Comparison of ENCODE assay signal across 8 cellular contexts in genomic region chr1:27659497-27660299, GRCh38. TPM values are rescaled to one million over a fixed set of nuclear protein-coding genes. Genes with fewer than 3 reads are reported as not detected.
DNase-seq lines count a peak whose midpoint lies in the region; ATAC-seq and TF ChIP-seq lines count a peak whose summit lies in the region.

No MANE protein-coding gene starts in this region.

- H3K27ac ChIP-seq in VCaP = peak overlapping the region; percentile 30; the same call in 1 of the 2 replicates
- H3K27ac ChIP-seq in iPS-20b (ENCODE audit: low read length) = no peak overlapping the region
- peak overlapping the region; percentile 82 for H3K27ac ChIP-seq in skeletal muscle tissue (ENCODE audit: low read depth, low read length)

- BruUV-seq in MCF 10A (replicated peaks; lab: Mats Ljungman, UMichigan) = no TSS peak

- no peaks in the 10 kb centered on the region for H3K9me3 Mint-ChIP-seq in MCF 10A (ENCODE audit: unreplicated experiment)

- DNase-seq in NCI-H2081 (lab: John Stamatoyannopoulos, UW) (peak; percentile 67 to 75), MCF 10A (ENCODE audit: unreplicated experiment) (peak; percentile 78), cortex of kidney (lab: John Stamatoyannopoulos, UW) (no peak)

- H3K9ac ChIP-seq in iPS-20b (ENCODE audit: low read depth, low read length) = peak overlapping the region; percentile 2; the same call in 1 of the 2 replicates
- peak overlapping the region; percentile 45 to 73 (median 72) for H3K9ac ChIP-seq in skeletal muscle tissue (ENCODE audit: low read depth in 1 of 3, low read length in 3 of 3)

- H3K36me3 ChIP-seq in iPS-20b (ENCODE audit: insufficient read depth, low read depth, low read length) = no peaks in the 10 kb centered on the region
- H3K36me3 ChIP-seq in skeletal muscle tissue (ENCODE audit: control insufficient read depth in 3 of 3, insufficient read depth in 3 of 3, low read length in 3 of 3) = no peaks in the 10 kb centered on the region

- H3K4me1 Mint-ChIP-seq in MCF 10A (ENCODE audit: insufficient read depth, unreplicated experiment) = peaks cover 45% of the 10 kb centered on the region

- TF ChIP-seq CTCF in VCaP (conservative IDR thresholded peaks at IDR 0.05) = no peak
- no peak for TF ChIP-seq CTCF in MCF 10A (IDR thresholded peaks at IDR 0.05; ENCODE audit: unreplicated experiment)

- no peaks in the 10 kb centered on the region for H3K27me3 Mint-ChIP-seq in MCF 10A (ENCODE audit: insufficient read depth, unreplicated experiment)

- H3K36me3 Mint-ChIP-seq in MCF 10A (ENCODE audit: insufficient read depth, unreplicated experiment) = no peaks in the 10 kb centered on the region

- peak overlapping the region; percentile 89 for H3K27ac Mint-ChIP-seq in MCF 10A (ENCODE audit: low read depth, unreplicated experiment)

- H3K27me3 ChIP-seq in iPS-20b (ENCODE audit: insufficient read depth, low read length) (peaks cover 13% of the 10 kb centered on the region; the same call in 1 of the 2 replicates), skeletal muscle tissue (ENCODE audit: control insufficient read depth in 3 of 3, insufficient read depth in 3 of 3, low read length in 3 of 3) (no peaks in the 10 kb centered on the region)

- ATAC-seq in GM18502 (IDR thresholded peaks at IDR 0.05; ENCODE audit: poor library complexity, unreplicated experiment) (peak; percentile 72), HG02885 (IDR thresholded peaks at IDR 0.05; ENCODE audit: poor library complexity, unreplicated experiment) (peak; percentile 77)

- intact Hi-C loops in MCF 10A (cut with micrococcal nuclease) = loop anchor here (5.0 kb wide), 2 partner anchors 102 to 362 kb away; no protein-coding TSS in a partner anchor

- CTCF ChIA-PET in MCF 10A (lab: Yijun Ruan, JAX) = interaction anchor here (0.5 to 3.8 kb wide), 8 partner anchors 10 to 363 kb away, joined by 3 to 160 read pairs (median 4); no protein-coding TSS in a partner anchor

- POLR2A ChIA-PET in MCF 10A (lab: Yijun Ruan, JAX) = interaction anchor here (0.8 to 1.7 kb wide), 3 partner anchors 10 to 170 kb away, joined by 3 to 13 read pairs (median 4); partner anchors contain the start of gene WASF2

- H3K4me3 Mint-ChIP-seq in MCF 10A (ENCODE audit: unreplicated experiment) = peak overlapping the region; percentile 73

- H3K4me3 ChIP-seq in iPS-20b (ENCODE audit: low read length) = peak overlapping the region; percentile 64
- peak overlapping the region; percentile 47 to 72 (median 70) for H3K4me3 ChIP-seq in skeletal muscle tissue (ENCODE audit: low read length in 3 of 3)

- H3K4me1 ChIP-seq in iPS-20b (ENCODE audit: insufficient read depth, low read length) (peaks cover 17% of the 10 kb centered on the region), skeletal muscle tissue (ENCODE audit: control insufficient read depth in 3 of 3, insufficient read depth in 3 of 3, low read length in 3 of 3) (peaks cover 34 to 36% (median 35%) of the 10 kb centered on the region in 3 donors)

- H3K9me3 ChIP-seq in iPS-20b (ENCODE audit: insufficient read depth, low read depth, low read length) = no peaks in the 10 kb centered on the region
- no peaks in the 10 kb centered on the region for H3K9me3 ChIP-seq in skeletal muscle tissue (ENCODE audit: control insufficient read depth in 3 of 3, low read length in 3 of 3)

RNA-seq across cellular contexts. Expression of gene IFI6, which starts 12.3 kb away (rescaled TPM):
- total RNA-seq in MCF 10A (2022) = 3.8 and 5.8 TPM in 2 replicates
- 90.8 TPM for total RNA-seq in skeletal muscle tissue

RNA-seq across cellular contexts. Expression of gene FGR, which starts 24.7 kb away (rescaled TPM):
- total RNA-seq in MCF 10A (2022) (not detected in 2 replicates), skeletal muscle tissue (2.6 TPM)

RNA-seq across cellular contexts. Expression of gene AHDC1, which starts 55.8 kb away (rescaled TPM):
- 18.4 and 25.2 TPM in 2 replicates for total RNA-seq in MCF 10A (2022)
- total RNA-seq in skeletal muscle tissue = 19.8 TPM

Comparison
In these comparisons a context has a peak if more than half of its experiments do, and no peak if none do; other contexts are left out.
1. RNA of gene IFI6, which starts 12.3 kb away (total RNA-seq): 90.8 TPM in skeletal muscle tissue (single experiment); 3.8 to 5.8 TPM in MCF 10A; every median in the first group is over 10 times any median in the second.